Comparison of ENCODE assay signal across 9 cellular contexts in genomic region chr1:155000475-155000724, GRCh38. TPM values are rescaled to one million over a fixed set of nuclear protein-coding genes. Genes with fewer than 3 reads are reported as not detected.
A peak's percentile ranks its signal among the peaks of the same experiment; 100 is the strongest.
DNase-seq lines count a peak whose midpoint lies in the region; ATAC-seq and TF ChIP-seq lines count a peak whose summit lies in the region.
"Had no signal": no experiment of that assay in that cellular context is flagged by ENCODE, and none has a peak within 500 bp of the region (broad histone marks: within the 10 kb centered on the region; RNA-seq: fewer than 3 reads in every experiment).

No MANE protein-coding gene starts in this region.

- ATAC-seq in left colon (no peak), HG02884 (IDR thresholded peaks at IDR 0.05; ENCODE audit: unreplicated experiment) (no peak)

- no peak for TF ChIP-seq CTCF in adrenal gland (IDR thresholded peaks at IDR 0.05)

- intact Hi-C loops in adrenal gland (cut with DNase I) = loop anchor here in 1 of 2 donors (5.0 kb wide), 1 partner anchor 33 kb away; no protein-coding TSS in a partner anchor
- intact Hi-C loops in left colon (cut with DNase I, micrococcal nuclease) = no loop called here

- whole genome bisulfite sequencing in adrenal gland, 4 donors = 0 to 1% (median 0%) methylated on average over 4 to 12 of the region's 12 CpGs

- H3K27me3 ChIP-seq in adrenal gland = no peaks in the 10 kb centered on the region

- no peaks in the 10 kb centered on the region for H3K9me3 ChIP-seq in adrenal gland (replicated peaks in 1 of 3)

- H3K4me1 ChIP-seq in adrenal gland (replicated peaks in 1 of 2) = peaks cover 28 to 32% of the 10 kb centered on the region in 2 donors

- peak overlapping the region in 2 of 4 donors; percentile 64 to 73 for H3K4me3 ChIP-seq in adrenal gland

- DNase-seq in activated CD8-positive, alpha-beta memory T cell treated with anti-CD3 and anti-CD28 coated beads for 24 hours = peak; percentile 84
- DNase-seq in activated CD8-positive, alpha-beta memory T cell treated with anti-CD3 and anti-CD28 coated beads, Interleukin-2, amount 50 U/mL, for 4 hours = no peak
- DNase-seq in adrenal gland (peak in 5 of 7 donors; percentile 59 to 82 (median 68)), left colon (peak; percentile 57 to 67), NCI-H1105 treated with DMSO at 0.1 percent for 48 hours (lab: John Stamatoyannopoulos, UW) (no peak), Ammon's horn (ENCODE audit: low spot score) (no peak)

- H3K27ac ChIP-seq in adrenal gland (peak overlapping the region; percentile 87 to 99 (median 96)), temporal lobe (ENCODE audit: low read depth, low read length) (peak overlapping the region; percentile 75)

- H3K36me3 ChIP-seq in adrenal gland (replicated peaks in 1 of 2) = no peaks in the 10 kb centered on the region

- no peak for TF ChIP-seq POLR2A in adrenal gland (IDR thresholded peaks at IDR 0.05)

RNA-seq across cellular contexts. Expression of gene ZBTB7B, which starts 2.2 kb away (rescaled TPM):
- total RNA-seq in adrenal gland = 100 to 1,000 TPM in 1 of 8 donors, 10 to 100 TPM in 7; 60.1 to 126 (median 83.5) TPM
- polyA plus RNA-seq in adrenal gland = 10 to 100 TPM; 22.4 to 97.3 (median 27.9) TPM
- total RNA-seq in left colon = 100 to 1,000 TPM; 248 to 326 TPM
- 1.5 TPM for total RNA-seq in temporal lobe

RNA-seq across cellular contexts. Expression of gene LENEP, which starts 7.0 kb away (rescaled TPM):
- total RNA-seq in adrenal gland (not detected), left colon (under 1 TPM in 1 of 2 donors, not detected in 1; 0.52 TPM), temporal lobe (not detected)
- not detected for polyA plus RNA-seq in adrenal gland
- total RNA-seq: subcutaneous adipose tissue had no signal

RNA-seq across cellular contexts. Expression of gene FLAD1, which starts 17.3 kb away (rescaled TPM):
- 10 to 100 TPM; 21.6 to 43.0 (median 28.6) TPM for total RNA-seq in adrenal gland
- 10 to 100 TPM; 30.7 to 65.5 (median 41.1) TPM for polyA plus RNA-seq in adrenal gland
- 10 to 100 TPM; 32.8 to 43.7 TPM for total RNA-seq in left colon
- total RNA-seq in temporal lobe = 9.8 TPM

RNA-seq across cellular contexts. Expression of gene CKS1B, which starts 25.9 kb away (rescaled TPM):
- total RNA-seq in adrenal gland (10 to 100 TPM; 23.2 to 41.4 (median 29.5) TPM), left colon (10 to 100 TPM; 22.8 to 35.7 TPM), temporal lobe (11.8 TPM)
- 10 to 100 TPM; 12.4 to 51.0 (median 22.3) TPM for polyA plus RNA-seq in adrenal gland

RNA-seq across cellular contexts. Expression of gene SHC1, which starts 29.9 kb away (rescaled TPM):
- 100 to 1,000 TPM in 7 of 8 donors, 10 to 100 TPM in 1; 86.2 to 240 (median 126) TPM for total RNA-seq in adrenal gland
- 100 to 1,000 TPM; 167 to 260 (median 249) TPM for polyA plus RNA-seq in adrenal gland
- 100 to 1,000 TPM in 1 of 2 donors, 10 to 100 TPM in 1; 95.3 to 108 TPM for total RNA-seq in left colon
- 7.4 TPM for total RNA-seq in temporal lobe

Comparison
In these comparisons a context has a peak if more than half of its experiments do, and no peak if none do; other contexts are left out.
1. DNase-seq: peak in activated CD8-positive, alpha-beta memory T cell treated with anti-CD3 and anti-CD28 coated beads for 24 hours (single experiment), adrenal gland (5 of 7) and left colon (2 of 2); none in activated CD8-positive, alpha-beta memory T cell treated with anti-CD3 and anti-CD28 coated beads, Interleukin-2, amount 50 U/mL, for 4 hours (single experiment), NCI-H1105 treated with DMSO at 0.1 percent for 48 hours (single experiment) and Ammon's horn (single experiment).
2. RNA of gene ZBTB7B, which starts 2.2 kb away (total RNA-seq): 248 to 326 TPM in left colon and 60.1 to 126 TPM in adrenal gland; 1.5 TPM in temporal lobe (single experiment); every median in the first group is over 10 times any median in the second.